In genomic region chr22:42780070-42780540, GRCh38 we compare ENCODE assay signal across 8 cellular contexts. TPM values are rescaled to one million over a fixed set of nuclear protein-coding genes. Genes with fewer than 3 reads are reported as not detected.
DNase-seq lines count a peak whose midpoint lies in the region; ATAC-seq and TF ChIP-seq lines count a peak whose summit lies in the region.

No MANE protein-coding gene starts in this region.

- H3K4me3 ChIP-seq in DND-41 (ENCODE audit: low read depth in 1 of 2, low read length in 2 of 2) (no peak overlapping the region), gastroesophageal sphincter (no peak overlapping the region), ovary (no peak overlapping the region)

- no peak overlapping the region for H3K27ac ChIP-seq in DND-41 (ENCODE audit: low read length)
- no peak overlapping the region for H3K27ac ChIP-seq in gastroesophageal sphincter
- H3K27ac ChIP-seq in ovary: no peak overlapping the region

- H3K9me3 ChIP-seq in DND-41 (ENCODE audit: insufficient read depth, low read length, severe bottlenecking): no peaks in the 10 kb centered on the region
- no peaks in the 10 kb centered on the region for H3K9me3 ChIP-seq in gastroesophageal sphincter
- no peaks in the 10 kb centered on the region for H3K9me3 ChIP-seq in ovary

- peak; percentile 60 for DNase-seq in DND-41
- peak; percentile 84 for DNase-seq in KBM-7
- DNase-seq in NOMO-1 treated with dmso at 0.1 percent for 144 hours (lab: John Stamatoyannopoulos, UW; ENCODE audit: unreplicated experiment): peak; percentile 37
- DNase-seq in activated T-cell treated with anti-CD3 and anti-CD28 coated beads, Interleukin-2, amount 50 U/mL, for 4 hours: peak; percentile 27
- DNase-seq in ovary: peak in 1 of 5 donors; percentile 65

- intact Hi-C loops in ovary (cut with DNase I): loop anchor here in 1 of 4 donors (5.0 kb wide), 1 partner anchor 312 kb away; no protein-coding TSS in a partner anchor

- no peak for TF ChIP-seq POLR2A in gastroesophageal sphincter (IDR thresholded peaks at IDR 0.05)
- no peak for TF ChIP-seq POLR2A in ovary (IDR thresholded peaks at IDR 0.05)

- H3K27me3 Mint-ChIP-seq in activated T-cell treated with anti-CD3 and anti-CD28 coated beads, Interleukin-2, amount 50 U/mL, for 4 hours (ENCODE audit: low read depth): no peaks in the 10 kb centered on the region

- no peaks in the 10 kb centered on the region for H3K9me3 Mint-ChIP-seq in activated T-cell treated with anti-CD3 and anti-CD28 coated beads, Interleukin-2, amount 50 U/mL, for 4 hours

- 0 to 30% methylated on average over 3 to 6 of the region's 6 CpGs for WGBS in gastroesophageal sphincter (ENCODE audit: low coverage in 1 of 2), 2 donors
- WGBS in ovary, 3 donors: 6 to 21% (median 7%) methylated on average over 6 of the region's 6 CpGs

- H3K4me1 Mint-ChIP-seq in activated T-cell treated with anti-CD3 and anti-CD28 coated beads, Interleukin-2, amount 50 U/mL, for 4 hours (ENCODE audit: low read depth): no peaks in the 10 kb centered on the region

- H3K79me2 ChIP-seq in DND-41 (ENCODE audit: insufficient read depth, low read length): no peaks in the 10 kb centered on the region

- H3K4me2 ChIP-seq in DND-41 (ENCODE audit: insufficient read depth, low read length): no peak overlapping the region

- H3K36me3 ChIP-seq in DND-41 (ENCODE audit: insufficient read depth, low read length): no peaks in the 10 kb centered on the region
- no peaks in the 10 kb centered on the region for H3K36me3 ChIP-seq in gastroesophageal sphincter
- H3K36me3 ChIP-seq in ovary: no peaks in the 10 kb centered on the region

- no peak overlapping the region for H3K9ac ChIP-seq in DND-41 (ENCODE audit: low read depth, low read length)

- H3K27me3 ChIP-seq in DND-41 (ENCODE audit: insufficient read depth, low read length, poor library complexity): no peaks in the 10 kb centered on the region
- peaks cover 4% of the 10 kb centered on the region for H3K27me3 ChIP-seq in gastroesophageal sphincter
- H3K27me3 ChIP-seq in ovary: no peaks in the 10 kb centered on the region

- no peaks in the 10 kb centered on the region for H3K36me3 Mint-ChIP-seq in activated T-cell treated with anti-CD3 and anti-CD28 coated beads, Interleukin-2, amount 50 U/mL, for 4 hours (ENCODE audit: insufficient read depth)

- no peaks in the 10 kb centered on the region for H4K20me1 ChIP-seq in DND-41 (ENCODE audit: insufficient read depth, low read length)

- H3K4me1 ChIP-seq in DND-41 (ENCODE audit: insufficient read depth, low read length) (no peaks in the 10 kb centered on the region; the same call in 1 of the 2 replicates), gastroesophageal sphincter (peaks cover 0 to 7% (median 0%) of the 10 kb centered on the region in 3 donors), ovary (ENCODE audit: insufficient read depth) (no peaks in the 10 kb centered on the region)

- TF ChIP-seq CTCF in DND-41 (IDR thresholded peaks at IDR 0.05; ENCODE audit: borderline replicate concordance, extremely low read depth, low read length, poor library complexity, severe bottlenecking) (peak; percentile 89), gastroesophageal sphincter (IDR thresholded peaks at IDR 0.05) (peak in 3 of 4 experiments; percentile 87 to 95 (median 94)), ovary (IDR thresholded peaks at IDR 0.05) (peak; percentile 74 to 90 (median 78))

- in situ Hi-C loops in KBM-7 (cut with MboI; ENCODE audit: low pct_unique_long_range_greater_than_20kb, low sequenced_read_pairs): no loop called here

- H3K4me3 Mint-ChIP-seq in activated T-cell treated with anti-CD3 and anti-CD28 coated beads, Interleukin-2, amount 50 U/mL, for 4 hours: no peak overlapping the region

- TF ChIP-seq EP300 in gastroesophageal sphincter (IDR thresholded peaks at IDR 0.05): no peak
- TF ChIP-seq EP300 in ovary (IDR thresholded peaks at IDR 0.05): no peak

- peak overlapping the region; percentile 55 for H2AFZ ChIP-seq in DND-41 (ENCODE audit: low read depth, low read length)

- ATAC-seq in DND-41 (ENCODE audit: insufficient read depth, low read depth): peak; percentile 91
- ATAC-seq in activated T-cell treated with anti-CD3 and anti-CD28 coated beads, Interleukin-2, amount 50 U/mL, for 4 hours: peak; percentile 40 to 66
- peak; percentile 80 for ATAC-seq in gastroesophageal sphincter
- no peak for ATAC-seq in HG02623 (IDR thresholded peaks at IDR 0.05; ENCODE audit: unreplicated experiment)
- no peak for ATAC-seq in HG02610 (IDR thresholded peaks at IDR 0.05; ENCODE audit: unreplicated experiment)

RNA-seq across cellular contexts. Expression of gene A4GALT, which starts 59.4 kb away (rescaled TPM):
- total RNA-seq in activated T-cell treated with anti-CD3 and anti-CD28 coated beads, Interleukin-2, amount 50 U/mL, for 4 hours: not detected
- total RNA-seq in gastroesophageal sphincter (10 to 100 TPM; 36.9 to 70.9 (median 55.3) TPM), ovary (10 to 100 TPM in 4 of 7 donors, 1 to 10 TPM in 3; 3.3 to 19.6 (median 11.7) TPM)
- 10 to 100 TPM in 1 of 2 donors, 1 to 10 TPM in 1; 2.0 to 12.1 TPM for polyA plus RNA-seq in ovary

Comparison
In these comparisons a context has a peak if more than half of its experiments do, and no peak if none do; other contexts are left out.
1. ATAC-seq: peak in DND-41 (single experiment), activated T-cell treated with anti-CD3 and anti-CD28 coated beads, Interleukin-2, amount 50 U/mL, for 4 hours (2 of 2) and gastroesophageal sphincter (single experiment); none in HG02623 (single experiment) and HG02610 (single experiment).
2. Peak in every context shown above with its lines, with median percentiles within 50 percentile points of each other: CTCF ChIP-seq.